Comparison of ENCODE assay signal across 14 cellular contexts in genomic region chr2:84980263-84980983, GRCh38. TPM values are rescaled to one million over a fixed set of nuclear protein-coding genes. Genes with fewer than 3 reads are reported as not detected.
A peak's percentile ranks its signal among the peaks of the same experiment; 100 is the strongest.
DNase-seq lines count a peak whose midpoint lies in the region; ATAC-seq lines count a peak whose summit lies in the region.
"Had no signal": no experiment of that assay in that cellular context is flagged by ENCODE, and none has a peak within 500 bp of the region (broad histone marks: within the 10 kb centered on the region; RNA-seq: fewer than 3 reads in every experiment).

No MANE protein-coding gene starts in this region.

- peak overlapping the region; percentile 60 for H3K27ac Mint-ChIP-seq in activated naive CD4-positive, alpha-beta T cell treated with anti-CD3 and anti-CD28 coated beads for 36 hours
- peak overlapping the region; percentile 44 for H3K27ac Mint-ChIP-seq in activated naive CD8-positive, alpha-beta T cell treated with anti-CD3 and anti-CD28 coated beads, Interleukin-2, amount 50 U/mL, for 24 hours

- H3K27ac ChIP-seq in rectal smooth muscle tissue (ENCODE audit: low read depth, low read length) = peak overlapping the region; percentile 45
- H3K27ac ChIP-seq: stomach had no signal

- peaks cover 22% of the 10 kb centered on the region for H3K36me3 Mint-ChIP-seq in activated naive CD4-positive, alpha-beta T cell treated with anti-CD3 and anti-CD28 coated beads for 36 hours (ENCODE audit: low read depth)
- peaks cover 30% of the 10 kb centered on the region for H3K36me3 Mint-ChIP-seq in activated naive CD8-positive, alpha-beta T cell treated with anti-CD3 and anti-CD28 coated beads, Interleukin-2, amount 50 U/mL, for 24 hours (ENCODE audit: low read depth)

- H3K27me3 ChIP-seq in rectal smooth muscle tissue (ENCODE audit: control insufficient read depth, insufficient read depth, low read length) = no peaks in the 10 kb centered on the region
- H3K27me3 ChIP-seq: stomach had no signal

- ATAC-seq in HG03342 (IDR thresholded peaks at IDR 0.05; ENCODE audit: unreplicated experiment) (peak; percentile 72), GM19324 (IDR thresholded peaks at IDR 0.05; ENCODE audit: low FRiP score, unreplicated experiment) (no peak), HG03135 (IDR thresholded peaks at IDR 0.05; ENCODE audit: unreplicated experiment) (no peak)
- no peak for ATAC-seq in activated naive CD8-positive, alpha-beta T cell treated with anti-CD3 and anti-CD28 coated beads, Interleukin-2, amount 50 U/mL, for 24 hours
- ATAC-seq: activated CD4-positive, CD25-positive, alpha-beta regulatory T cell treated with anti-CD3 and anti-CD28 coated beads, Interleukin-2, amount 50 U/mL, for 24 hours; sciatic nerve had no signal

- no peaks in the 10 kb centered on the region for H3K27me3 Mint-ChIP-seq in activated naive CD4-positive, alpha-beta T cell treated with anti-CD3 and anti-CD28 coated beads for 36 hours (ENCODE audit: low read depth)
- no peaks in the 10 kb centered on the region for H3K27me3 Mint-ChIP-seq in activated naive CD8-positive, alpha-beta T cell treated with anti-CD3 and anti-CD28 coated beads, Interleukin-2, amount 50 U/mL, for 24 hours

- H3K4me1 Mint-ChIP-seq in activated naive CD4-positive, alpha-beta T cell treated with anti-CD3 and anti-CD28 coated beads for 36 hours (ENCODE audit: low read depth) = peaks cover 65% of the 10 kb centered on the region
- H3K4me1 Mint-ChIP-seq in activated naive CD8-positive, alpha-beta T cell treated with anti-CD3 and anti-CD28 coated beads, Interleukin-2, amount 50 U/mL, for 24 hours = peaks cover 69% of the 10 kb centered on the region

- intact Hi-C loops in activated naive CD4-positive, alpha-beta T cell treated with anti-CD3 and anti-CD28 coated beads for 36 hours (cut with micrococcal nuclease) = no loop called here

- CTCF ChIA-PET in activated naive CD4-positive, alpha-beta T cell treated with anti-CD3 and anti-CD28 coated beads for 36 hours (lab: Charles Lee) = interaction anchor here (0.7 to 1.2 kb wide), 3 partner anchors 23 to 286 kb away, joined by 3 to 4 read pairs (median 3); no protein-coding TSS in a partner anchor

- H3K36me3 ChIP-seq in rectal smooth muscle tissue (ENCODE audit: control insufficient read depth, insufficient read depth, low read length) = no peaks in the 10 kb centered on the region

- DNase-seq in activated naive CD4-positive, alpha-beta T cell treated with anti-CD3 and anti-CD28 coated beads for 36 hours = no peak
- DNase-seq in activated naive CD4-positive, alpha-beta T cell treated with Interleukin-2 at 50 U/mL for 16 hours = no peak
- DNase-seq in activated naive CD8-positive, alpha-beta T cell treated with anti-CD3 and anti-CD28 coated beads, Interleukin-2, amount 50 U/mL, for 24 hours = no peak
- no peak for DNase-seq in SK-N-DZ (ENCODE audit: low spot score)
- DNase-seq: caudate nucleus, kidney glomerular epithelial cell, NCI-H2171 treated with DMSO at 0.1 percent for 48 hours, stomach had no signal

- no peak overlapping the region for H3K9ac ChIP-seq in rectal smooth muscle tissue (ENCODE audit: low read length)

- no peak overlapping the region for H3K4me3 Mint-ChIP-seq in activated naive CD4-positive, alpha-beta T cell treated with anti-CD3 and anti-CD28 coated beads for 36 hours
- no peak overlapping the region for H3K4me3 Mint-ChIP-seq in activated naive CD8-positive, alpha-beta T cell treated with anti-CD3 and anti-CD28 coated beads, Interleukin-2, amount 50 U/mL, for 24 hours

- H3K4me1 ChIP-seq in rectal smooth muscle tissue (ENCODE audit: control insufficient read depth, insufficient read depth, low read length) = peaks cover 9% of the 10 kb centered on the region

- no peaks in the 10 kb centered on the region for H3K9me3 Mint-ChIP-seq in activated naive CD4-positive, alpha-beta T cell treated with anti-CD3 and anti-CD28 coated beads for 36 hours
- no peaks in the 10 kb centered on the region for H3K9me3 Mint-ChIP-seq in activated naive CD8-positive, alpha-beta T cell treated with anti-CD3 and anti-CD28 coated beads, Interleukin-2, amount 50 U/mL, for 24 hours

- H3K4me3 ChIP-seq in rectal smooth muscle tissue (ENCODE audit: low read length) = no peak overlapping the region
- H3K4me3 ChIP-seq: stomach had no signal

RNA-seq across cellular contexts. Expression of gene KCMF1, which starts 9.5 kb away (rescaled TPM):
- total RNA-seq in activated naive CD4-positive, alpha-beta T cell treated with anti-CD3 and anti-CD28 coated beads for 36 hours = 100 to 1,000 TPM; 105 to 109 TPM
- 17.1 and 32.1 TPM in 2 replicates for polyA plus RNA-seq in SK-N-DZ (2014; cell fraction: cytosol; rRNA removed)
- 26.3 and 28.1 TPM in 2 replicates for polyA plus RNA-seq in SK-N-DZ (2014; cell fraction: nucleus; rRNA removed)
